11 cellular contexts compared by ENCODE assay signal in genomic region chr11:58963551-58964075, GRCh38. TPM values are rescaled to one million over a fixed set of nuclear protein-coding genes. Genes with fewer than 3 reads are reported as not detected.
DNase-seq lines count a peak whose midpoint lies in the region; ATAC-seq and TF ChIP-seq lines count a peak whose summit lies in the region.
"Had no signal": no experiment of that assay in that cellular context is flagged by ENCODE, and none has a peak within 500 bp of the region (broad histone marks: within the 10 kb centered on the region; RNA-seq: fewer than 3 reads in every experiment).

No MANE protein-coding gene starts in this region.

- H3K9me3 ChIP-seq in transverse colon = no peaks in the 10 kb centered on the region

- TF ChIP-seq CTCF in AG04449 (IDR thresholded peaks at IDR 0.05; ENCODE audit: insufficient read depth, low read length, missing control alignments) (peak; percentile 15), mesothelial cell of epicardium (IDR thresholded peaks at IDR 0.05; ENCODE audit: unreplicated experiment) (no peak), transverse colon (IDR thresholded peaks at IDR 0.05) (no peak)

- TF ChIP-seq EP300 in transverse colon (IDR thresholded peaks at IDR 0.05; ENCODE audit: low read depth) = no peak

- in situ Hi-C loops in transverse colon (cut with MboI; ENCODE audit: low pct_ligation_motif_present in 1 of 4, low pct_unique_long_range_greater_than_20kb in 1 of 4, low sequenced_read_pairs in 3 of 4) = no loop called here

- no peak for TF ChIP-seq POLR2A in transverse colon (IDR thresholded peaks at IDR 0.05)

- H3K27ac ChIP-seq in transverse colon (no peak overlapping the region), substantia nigra (ENCODE audit: low read depth, low read length, poor library complexity, severe bottlenecking) (no peak overlapping the region)

- H3K4me3 ChIP-seq in AG04449 (ENCODE audit: low read depth, low read length) = 0 out of 2 replicates have a peak overlapping the region, but pooled peaks have one; percentile 15
- H3K4me3 ChIP-seq in transverse colon = no peak overlapping the region

- H3K4me1 Mint-ChIP-seq in mesothelial cell of epicardium = no peaks in the 10 kb centered on the region
- H3K4me1 Mint-ChIP-seq in activated naive CD4-positive, alpha-beta T cell treated with anti-CD3 and anti-CD28 coated beads, Interleukin-2, amount 10 ng/mL, durations not matched to agents 7 days and 5 days = no peaks in the 10 kb centered on the region

- DNase-seq in AG04449 (ENCODE audit: low read depth, low spot score) = no peak
- peak; percentile 11 for DNase-seq in NCI-H146 treated with DMSO at 0.1 percent for 48 hours (lab: John Stamatoyannopoulos, UW; ENCODE audit: unreplicated experiment)
- no peak for DNase-seq in mesothelial cell of epicardium (ENCODE audit: low spot score in 2 of 2, unreplicated experiment in 2 of 2)
- no peak for DNase-seq in RPMI8226
- no peak for DNase-seq in activated naive CD4-positive, alpha-beta T cell treated with anti-CD3 and anti-CD28 coated beads, Interleukin-2, amount 10 ng/mL, durations not matched to agents 7 days and 5 days
- no peak for DNase-seq in transverse colon
- DNase-seq in substantia nigra (lab: John Stamatoyannopoulos, UW) = no peak
- DNase-seq: NCI-H526; stimulated activated CD4-positive, alpha-beta T cell treated with anti-CD3 and anti-CD28 coated beads, Interleukin-4, amount 100 ng/mL, for 1 hour had no signal

- WGBS in transverse colon (ENCODE audit: low coverage in 1 of 2), 2 donors = 67 to 74% methylated on average over 11 to 27 of the region's 27 CpGs

- H3K4me1 ChIP-seq in transverse colon = no peaks in the 10 kb centered on the region

- CTCF ChIA-PET in AG04449 (lab: Yijun Ruan, JAX) = interaction anchor here (1.3 to 1.5 kb wide), 3 partner anchors 58 to 102 kb away, joined by 3 to 5 read pairs (median 3); no protein-coding TSS in a partner anchor
- CTCF ChIA-PET in activated naive CD4-positive, alpha-beta T cell treated with anti-CD3 and anti-CD28 coated beads, Interleukin-2, amount 10 ng/mL, durations not matched to agents 7 days and 5 days (lab: Charles Lee) = no interaction called here

- H3K27ac Mint-ChIP-seq in mesothelial cell of epicardium = no peak overlapping the region
- H3K27ac Mint-ChIP-seq in activated naive CD4-positive, alpha-beta T cell treated with anti-CD3 and anti-CD28 coated beads, Interleukin-2, amount 10 ng/mL, durations not matched to agents 7 days and 5 days = no peak overlapping the region
- H3K27ac Mint-ChIP-seq: activated naive CD8-positive, alpha-beta T cell had no signal

- no peaks in the 10 kb centered on the region for H3K27me3 ChIP-seq in transverse colon

- no peaks in the 10 kb centered on the region for H3K36me3 ChIP-seq in transverse colon

- H3K27me3 Mint-ChIP-seq in mesothelial cell of epicardium (ENCODE audit: low read depth) = peaks cover 73% of the 10 kb centered on the region
- peaks cover 6% of the 10 kb centered on the region for H3K27me3 Mint-ChIP-seq in activated naive CD4-positive, alpha-beta T cell treated with anti-CD3 and anti-CD28 coated beads, Interleukin-2, amount 10 ng/mL, durations not matched to agents 7 days and 5 days

- peak; percentile 89 for ATAC-seq in esophagus mucosa

- H3K36me3 Mint-ChIP-seq in mesothelial cell of epicardium = no peaks in the 10 kb centered on the region
- H3K36me3 Mint-ChIP-seq in activated naive CD4-positive, alpha-beta T cell treated with anti-CD3 and anti-CD28 coated beads, Interleukin-2, amount 10 ng/mL, durations not matched to agents 7 days and 5 days = no peaks in the 10 kb centered on the region
- H3K36me3 Mint-ChIP-seq: activated naive CD8-positive, alpha-beta T cell had no signal

- POLR2A ChIA-PET in AG04449 (lab: Yijun Ruan, JAX) = no interaction called here

- intact Hi-C loops in transverse colon (cut with DNase I; ENCODE audit: low total_unique reads) = no loop called here

- peak overlapping the region; percentile 16 for H3K4me3 Mint-ChIP-seq in mesothelial cell of epicardium
- H3K4me3 Mint-ChIP-seq in activated naive CD4-positive, alpha-beta T cell treated with anti-CD3 and anti-CD28 coated beads, Interleukin-2, amount 10 ng/mL, durations not matched to agents 7 days and 5 days = no peak overlapping the region
- H3K4me3 Mint-ChIP-seq: activated naive CD8-positive, alpha-beta T cell had no signal

- no peaks in the 10 kb centered on the region for H3K9me3 Mint-ChIP-seq in mesothelial cell of epicardium
- no peaks in the 10 kb centered on the region for H3K9me3 Mint-ChIP-seq in activated naive CD4-positive, alpha-beta T cell treated with anti-CD3 and anti-CD28 coated beads, Interleukin-2, amount 10 ng/mL, durations not matched to agents 7 days and 5 days

RNA-seq across cellular contexts. Expression of gene GLYATL1, which starts 24.3 kb away (rescaled TPM):
- total RNA-seq in esophagus mucosa = 0.44 TPM
- 0.25 to 0.89 TPM (median 0.33 TPM) in 3 replicates for total RNA-seq in mesothelial cell of epicardium
- total RNA-seq in transverse colon = 1 to 10 TPM in 1 of 4 donors, not detected in 3; 2.0 TPM
